ENCODE assay signal across 19 cellular contexts in the genomic region with DNA sequence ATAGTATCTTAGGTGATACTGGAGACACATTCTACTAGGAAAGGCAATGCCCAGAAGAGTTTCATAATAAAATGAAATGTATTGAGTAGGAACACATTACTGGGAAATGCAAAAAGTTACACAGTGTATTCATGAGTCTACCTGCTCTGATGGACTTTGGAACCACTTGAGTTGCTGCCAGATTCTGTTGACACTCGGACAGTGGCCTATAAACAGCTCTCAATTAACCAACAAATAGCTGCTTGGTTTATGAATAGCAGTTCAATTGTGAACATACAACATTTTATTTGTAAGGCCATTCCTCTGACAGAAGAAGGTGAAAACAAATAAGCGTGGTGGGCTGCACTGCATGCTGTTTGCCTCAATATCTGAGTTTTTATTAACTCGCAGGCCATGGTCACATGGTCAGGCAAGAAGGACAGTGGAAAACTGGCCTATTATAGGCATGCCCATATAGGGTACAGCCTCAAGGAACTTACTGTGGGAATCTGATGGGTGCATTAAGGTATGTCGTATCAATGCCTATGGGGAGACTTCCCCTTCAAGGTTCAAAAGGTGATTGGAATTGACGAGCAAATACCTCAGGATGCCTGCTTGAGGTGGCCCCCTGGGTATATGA.
DNase-seq lines count a peak whose midpoint lies in the region; ATAC-seq, FAIRE-seq and TF ChIP-seq lines count a peak whose summit lies in the region.
"Had no signal": no experiment of that assay in that cellular context is flagged by ENCODE, and none has a peak within 500 bp of the region (broad histone marks: within the 10 kb centered on the region; RNA-seq: fewer than 3 reads in every experiment).

No MANE protein-coding gene starts in this region.

- 87% methylated on average over 5 of the region's 5 CpGs for WGBS in hepatocyte (ENCODE audit: low lambda C conversion rate, missing lambda C conversion rate)

- TF ChIP-seq POLR2A in GM12892 (IDR thresholded peaks at IDR 0.05; ENCODE audit: low read depth, low read length): no peak

- H4K20me1 ChIP-seq in hepatocyte (ENCODE audit: insufficient read depth, poor library complexity, severe bottlenecking): no peaks in the 10 kb centered on the region
- H4K20me1 ChIP-seq: BLaER1 treated with 17β-estradiol and CSF1 and Interleukin-3, amounts not matched to agents 10 nM and 100 nM had no signal

- no peak overlapping the region for H2AFZ ChIP-seq in hepatocyte

- H3K4me3 ChIP-seq in hepatocyte: no peak overlapping the region
- H3K4me3 ChIP-seq: BLaER1 treated with 17β-estradiol and CSF1 and Interleukin-3, amounts not matched to agents 10 nM and 100 nM had no signal

- no peaks in the 10 kb centered on the region for H3K79me2 ChIP-seq in hepatocyte

- in situ Hi-C loops in GM13977 (cut with MboI; ENCODE audit: low pct_unique_long_range_greater_than_20kb, low sequenced_read_pairs, unreplicated experiment): no loop called here

- H3K4me1 ChIP-seq in hepatocyte (ENCODE audit: insufficient read depth): peaks cover 7% of the 10 kb centered on the region
- H3K4me1 ChIP-seq: BLaER1 treated with 17β-estradiol and CSF1 and Interleukin-3, amounts not matched to agents 10 nM and 100 nM had no signal

- H3K4me2 ChIP-seq in hepatocyte: peak overlapping the region; percentile 27
- H3K4me2 ChIP-seq: BLaER1 treated with 17β-estradiol and CSF1 and Interleukin-3, amounts not matched to agents 10 nM and 100 nM had no signal

- FAIRE-seq in GM12892 (lab: Jason Lieb, UNC): peak; percentile 9
- FAIRE-seq: RCC 7860 had no signal

- DNase-seq in GM12892 (ENCODE audit: insufficient read length) (no peak), hepatocyte (ENCODE audit: low spot score) (peak; percentile 50), mucosa of gallbladder (ENCODE audit: low spot score) (peak; percentile 78), NCI-H226 (no peak), GM13977 (ENCODE audit: low spot score) (no peak)
- DNase-seq: CD4-positive, alpha-beta memory T cell; GOT3; HCEC 1CT; Karpas-422; NCI-H1417; NCI-H1694 treated with DMSO at 0.1 percent for 48 hours; NCI-H2081 treated with DMSO at 0.1 percent for 48 hours; NCI-H2171 treated with DMSO at 0.1 percent for 48 hours; NCI-H446 had no signal

- ATAC-seq in HG03521 (IDR thresholded peaks at IDR 0.05; ENCODE audit: unreplicated experiment) (no peak), GM21529 (IDR thresholded peaks at IDR 0.05; ENCODE audit: unreplicated experiment) (no peak)
- ATAC-seq: Right ventricle myocardium inferior had no signal

- H3K27ac ChIP-seq in hepatocyte: peak overlapping the region; percentile 18
- H3K27ac ChIP-seq: BLaER1 treated with 17β-estradiol and CSF1 and Interleukin-3, amounts not matched to agents 10 nM and 100 nM had no signal

- no peaks in the 10 kb centered on the region for H3K27me3 ChIP-seq in hepatocyte
- H3K27me3 ChIP-seq: BLaER1 treated with 17β-estradiol and CSF1 and Interleukin-3, amounts not matched to agents 10 nM and 100 nM had no signal

- H3K36me3 ChIP-seq in hepatocyte (replicated peaks; ENCODE audit: insufficient read depth, low read depth): no peaks in the 10 kb centered on the region

- H3K9me2 ChIP-seq in hepatocyte (replicated peaks; ENCODE audit: insufficient read depth): no peaks in the 10 kb centered on the region

- H3K9me3 ChIP-seq in hepatocyte (ENCODE audit: low read depth): no peaks in the 10 kb centered on the region
- H3K9me3 ChIP-seq: BLaER1 treated with 17β-estradiol and CSF1 and Interleukin-3, amounts not matched to agents 10 nM and 100 nM had no signal

- TF ChIP-seq CTCF in hepatocyte (IDR thresholded peaks at IDR 0.05; ENCODE audit: poor library complexity) (no peak), GM13977 (IDR thresholded peaks at IDR 0.05; ENCODE audit: extremely low read depth, insufficient read depth, missing control alignments) (no peak)

Comparison
In these comparisons a context has a peak if more than half of its experiments do, and no peak if none do; other contexts are left out.
1. DNase-seq: peak in hepatocyte (single experiment) and mucosa of gallbladder (single experiment); none in GM12892 (single experiment), NCI-H226 (single experiment) and GM13977 (single experiment).